ENCODE assay signal across 5 cellular contexts in genomic region chr17:7126386-7126785, GRCh38. TPM values are rescaled to one million over a fixed set of nuclear protein-coding genes. Genes with fewer than 3 reads are reported as not detected.
"Had no signal": no experiment of that assay in that cellular context is flagged by ENCODE, and none has a peak within 500 bp of the region (broad histone marks: within the 10 kb centered on the region; RNA-seq: fewer than 3 reads in every experiment).

No MANE protein-coding gene starts in this region.

RNA-seq across cellular contexts. Expression of gene ASGR2, which starts 11.8 kb away (rescaled TPM):
- total RNA-seq: endothelial cell of umbilical vein, glomerular endothelial cell, mammary epithelial cell had no signal
- polyA plus RNA-seq: endothelial cell of umbilical vein; keratinocyte; mammary epithelial cell; naive thymus-derived CD4-positive, alpha-beta T cell had no signal

RNA-seq across cellular contexts. Expression of gene CLEC10A, which starts 46.3 kb away (rescaled TPM):
- total RNA-seq: endothelial cell of umbilical vein, glomerular endothelial cell, mammary epithelial cell had no signal
- polyA plus RNA-seq: keratinocyte; mammary epithelial cell; naive thymus-derived CD4-positive, alpha-beta T cell had no signal

RNA-seq across cellular contexts. Expression of gene ASGR1, which starts 52.8 kb away (rescaled TPM):
- polyA plus RNA-seq: naive thymus-derived CD4-positive, alpha-beta T cell had no signal
